Comparison of ENCODE assay signal across 29 cellular contexts in the genomic region with DNA sequence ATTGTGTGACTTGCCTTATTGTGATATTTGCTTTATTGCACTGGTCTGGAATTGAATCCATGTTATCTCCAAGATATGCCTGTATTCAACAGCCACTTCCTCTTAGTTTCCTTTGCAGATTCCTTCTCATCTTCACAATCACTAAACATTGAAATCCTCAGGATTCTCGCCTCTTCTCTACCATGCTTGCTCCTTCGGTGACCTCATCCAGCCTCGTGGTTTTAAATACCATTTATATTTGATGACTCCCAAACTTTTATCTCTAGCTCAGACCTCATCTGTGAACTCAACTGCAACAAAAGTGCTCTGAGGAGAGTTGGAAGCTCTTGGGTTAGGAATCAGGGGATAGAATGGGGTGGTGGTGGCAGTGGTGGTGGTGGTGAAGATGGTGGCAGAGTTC. TPM values are rescaled to one million over a fixed set of nuclear protein-coding genes. Genes with fewer than 3 reads are reported as not detected.
DNase-seq lines count a peak whose midpoint lies in the region; ATAC-seq and TF ChIP-seq lines count a peak whose summit lies in the region.
"Had no signal": no experiment of that assay in that cellular context is flagged by ENCODE, and none has a peak within 500 bp of the region (broad histone marks: within the 10 kb centered on the region; RNA-seq: fewer than 3 reads in every experiment).

No MANE protein-coding gene starts in this region.

- H3K4me1 ChIP-seq in heart right ventricle: peaks cover 0 to 3% (median 0%) of the 10 kb centered on the region in 9 donors

- no peak overlapping the region for H3K27ac ChIP-seq in heart right ventricle
- H3K27ac ChIP-seq: 22Rv1, C4-2B, KMS-11 had no signal

- H3K4me3 Mint-ChIP-seq in activated naive CD4-positive, alpha-beta T cell treated with anti-CD3 and anti-CD28 coated beads, Interleukin-2, amount 50 U/mL, for 24 hours: no peak overlapping the region
- H3K4me3 Mint-ChIP-seq: activated CD4-positive, alpha-beta memory T cell treated with anti-CD3 and anti-CD28 coated beads, Interleukin-2, amount 10 ng/mL, durations not matched to agents 7 days and 5 days; activated naive CD4-positive, alpha-beta T cell treated with anti-CD3 and anti-CD28 coated beads for 36 hours; naive thymus-derived CD8-positive, alpha-beta T cell; stimulated activated naive B cell treated with anti-CD40 and anti-IgM and Interleukin-4, amounts not matched to agents 10 μg/mL and 1 μg/mL and 100 μg/mL, for 72 hours had no signal

- H3K36me3 ChIP-seq in heart right ventricle: peaks cover 0 to 3% (median 0%) of the 10 kb centered on the region in 9 donors

- peaks cover 20% of the 10 kb centered on the region for H3K36me3 Mint-ChIP-seq in activated naive CD4-positive, alpha-beta T cell treated with anti-CD3 and anti-CD28 coated beads, Interleukin-2, amount 50 U/mL, for 24 hours

- 66 to 81% methylated on average over 3 of the region's 3 CpGs for whole genome bisulfite sequencing in heart right ventricle, 2 donors

- no peaks in the 10 kb centered on the region for H3K4me1 Mint-ChIP-seq in activated naive CD4-positive, alpha-beta T cell treated with anti-CD3 and anti-CD28 coated beads, Interleukin-2, amount 50 U/mL, for 24 hours
- H3K4me1 Mint-ChIP-seq: stimulated activated naive B cell treated with anti-CD40 and anti-IgM and Interleukin-4, amounts not matched to agents 10 μg/mL and 1 μg/mL and 100 μg/mL, for 72 hours had no signal

- intact Hi-C loops in heart right ventricle (cut with DNase I) (no loop called here), posterior vena cava (cut with DNase I) (no loop called here)

- peak overlapping the region; percentile 14 for H3K27ac Mint-ChIP-seq in activated naive CD4-positive, alpha-beta T cell treated with anti-CD3 and anti-CD28 coated beads, Interleukin-2, amount 50 U/mL, for 24 hours
- H3K27ac Mint-ChIP-seq: activated CD4-positive, alpha-beta memory T cell treated with anti-CD3 and anti-CD28 coated beads, Interleukin-2, amount 10 ng/mL, durations not matched to agents 7 days and 5 days; activated naive CD4-positive, alpha-beta T cell treated with anti-CD3 and anti-CD28 coated beads for 36 hours; naive thymus-derived CD8-positive, alpha-beta T cell; stimulated activated naive B cell treated with anti-CD40 and anti-IgM and Interleukin-4, amounts not matched to agents 10 μg/mL and 1 μg/mL and 100 μg/mL, for 72 hours had no signal

- TF ChIP-seq CTCF in heart right ventricle (IDR thresholded peaks at IDR 0.05): no peak

- H3K27me3 ChIP-seq in heart right ventricle: no peaks in the 10 kb centered on the region

- peaks cover 0 to 15% (median 0%) of the 10 kb centered on the region in 11 donors for H3K9me3 ChIP-seq in heart right ventricle

- H3K9me3 Mint-ChIP-seq in activated naive CD4-positive, alpha-beta T cell treated with anti-CD3 and anti-CD28 coated beads, Interleukin-2, amount 50 U/mL, for 24 hours: peaks cover 5% of the 10 kb centered on the region
- H3K9me3 Mint-ChIP-seq: activated naive CD4-positive, alpha-beta T cell treated with anti-CD3 and anti-CD28 coated beads for 36 hours had no signal

- no peak overlapping the region for H3K4me3 ChIP-seq in heart right ventricle

- ATAC-seq in heart right ventricle: no peak
- ATAC-seq: naive thymus-derived CD8-positive, alpha-beta T cell; stimulated activated naive B cell treated with anti-CD40 and anti-IgM and Interleukin-4, amounts not matched to agents 10 μg/mL and 1 μg/mL and 100 μg/mL, for 72 hours had no signal

- no peaks in the 10 kb centered on the region for H3K27me3 Mint-ChIP-seq in activated naive CD4-positive, alpha-beta T cell treated with anti-CD3 and anti-CD28 coated beads, Interleukin-2, amount 50 U/mL, for 24 hours
- H3K27me3 Mint-ChIP-seq: activated CD4-positive, alpha-beta memory T cell treated with anti-CD3 and anti-CD28 coated beads, Interleukin-2, amount 10 ng/mL, durations not matched to agents 7 days and 5 days; naive thymus-derived CD8-positive, alpha-beta T cell; stimulated activated naive B cell treated with anti-CD40 and anti-IgM and Interleukin-4, amounts not matched to agents 10 μg/mL and 1 μg/mL and 100 μg/mL, for 72 hours had no signal

- DNase-seq in activated naive CD4-positive, alpha-beta T cell (lab: John Stamatoyannopoulos, UW): no peak
- DNase-seq in amniotic epithelial cell (ENCODE audit: low read depth) (peak; percentile 39), iris pigment epithelial cell (ENCODE audit: low read depth) (peak; percentile 23), CD1c-positive myeloid dendritic cell (ENCODE audit: extremely low spot score) (no peak), heart right ventricle (no peak), NCI-H2196 (lab: John Stamatoyannopoulos, UW; ENCODE audit: unreplicated experiment) (no peak), posterior vena cava (ENCODE audit: low spot score) (no peak)
- DNase-seq: activated CD4-positive, alpha-beta memory T cell treated with anti-CD3 and anti-CD28 coated beads, Interleukin-2, amount 10 ng/mL, durations not matched to agents 7 days and 5 days; activated CD8-positive, alpha-beta memory T cell treated with anti-CD3 and anti-CD28 coated beads, Interleukin-2, amount 50 U/mL, for 4 hours; activated naive CD4-positive, alpha-beta T cell treated with anti-CD3 and anti-CD28 coated beads for 36 hours; amniotic stem cell; Calu3; DND-41; islet precursor cell; midbrain; naive thymus-derived CD8-positive, alpha-beta T cell; NCI-H1417; NCI-H2081; NCI-H2227 treated with DMSO at 0.1 percent for 48 hours; NCI-H69; occipital lobe; stimulated activated naive B cell treated with anti-CD40 and anti-IgM and Interleukin-4, amounts not matched to agents 10 μg/mL and 1 μg/mL and 100 μg/mL, for 72 hours; substantia nigra; SW 1271; trophoblast cell had no signal

RNA-seq across cellular contexts. Expression of a gene that starts 19.9 kb away (rescaled TPM):
- total RNA-seq in heart right ventricle (10 to 100 TPM; 42.1 to 89.2 (median 56.5) TPM), posterior vena cava (10 to 100 TPM; 65.2 to 76.0 TPM)
- polyA plus RNA-seq in heart right ventricle: 10 to 100 TPM; 15.2 to 85.7 TPM

Comparison
In these comparisons a context has a peak if more than half of its experiments do, and no peak if none do; other contexts are left out.
1. DNase-seq: peak in amniotic epithelial cell (single experiment) and iris pigment epithelial cell (single experiment); none in activated naive CD4-positive, alpha-beta T cell (0 of 4), CD1c-positive myeloid dendritic cell (single experiment), heart right ventricle (0 of 2), NCI-H2196 (single experiment) and posterior vena cava (single experiment).